1 cellular context compared by ENCODE assay signal in genomic region chr5:169161022-169161680, GRCh38.
TF ChIP-seq lines count a peak whose summit lies in the region.

No MANE protein-coding gene starts in this region.

TF ChIP-seq in HEK293, 187 proteins besides CTCF, POLR2A, EP300 and RAD21 (continued from another document):
- TF ChIP-seq ZBTB26 (tag by site-specific recombination; optimal IDR thresholded peaks at IDR 0.05): no peak
- no peak for TF ChIP-seq ZNF184 (tag by site-specific recombination; IDR thresholded peaks at IDR 0.05)
- TF ChIP-seq MEIS1 (CRISPR knock-in tag; IDR thresholded peaks at IDR 0.05; ENCODE audit: borderline replicate concordance): no peak
- TF ChIP-seq ZNF366 (tag by site-specific recombination; conservative IDR thresholded peaks at IDR 0.05): no peak
- TF ChIP-seq ZNF645 (tag by site-specific recombination; IDR thresholded peaks at IDR 0.05): no peak
- TF ChIP-seq ZNF555 (tag by site-specific recombination; conservative IDR thresholded peaks at IDR 0.05): no peak
- no peak for TF ChIP-seq ZNF76 (tag by site-specific recombination; IDR thresholded peaks at IDR 0.05; ENCODE audit: borderline replicate concordance, low read depth)
- no peak for TF ChIP-seq ZNF280C (tag by site-specific recombination; IDR thresholded peaks at IDR 0.05)
- no peak for TF ChIP-seq ZNF175 (tag by site-specific recombination; IDR thresholded peaks at IDR 0.05)
- no peak for TF ChIP-seq OSR2 (tag by site-specific recombination; IDR thresholded peaks at IDR 0.05)
- TF ChIP-seq ZNF624 (tag by site-specific recombination; IDR thresholded peaks at IDR 0.05): no peak
- no peak for TF ChIP-seq ZBTB21 (tag by site-specific recombination; IDR thresholded peaks at IDR 0.05)
- TF ChIP-seq ZNF311 (tag by site-specific recombination; IDR thresholded peaks at IDR 0.05; ENCODE audit: borderline replicate concordance): no peak
- no peak for TF ChIP-seq ZBTB6 (tag by site-specific recombination; IDR thresholded peaks at IDR 0.05)
- TF ChIP-seq ZNF398 (tag by site-specific recombination; IDR thresholded peaks at IDR 0.05): peak; percentile 8; the same call in 1 of the 2 replicates
- peak; percentile 27; the same call in 1 of the 2 replicates for TF ChIP-seq TRIM28 (IDR thresholded peaks at IDR 0.05; ENCODE audit: borderline replicate concordance, low read length)
- TF ChIP-seq ZNF585B (tag by site-specific recombination; IDR thresholded peaks at IDR 0.05): no peak
- no peak for TF ChIP-seq ZNF148 (tag by site-specific recombination; IDR thresholded peaks at IDR 0.05; ENCODE audit: borderline replicate concordance)
- TF ChIP-seq ZNF549 (tag by site-specific recombination; IDR thresholded peaks at IDR 0.05): no peak
- no peak for TF ChIP-seq SALL2 (tag by site-specific recombination; IDR thresholded peaks at IDR 0.05; ENCODE audit: borderline replicate concordance)
- no peak for TF ChIP-seq ZNF473 (tag by site-specific recombination; IDR thresholded peaks at IDR 0.05)
- TF ChIP-seq ZBTB20 (tag by site-specific recombination; IDR thresholded peaks at IDR 0.05): no peak
- peak; percentile 92 for TF ChIP-seq EGR2 (tag by site-specific recombination; IDR thresholded peaks at IDR 0.05; ENCODE audit: low read depth)
- TF ChIP-seq SP7 (tag by site-specific recombination; IDR thresholded peaks at IDR 0.05): peak; percentile 69; the same call in 1 of the 2 replicates
